1 cellular context compared by ENCODE assay signal in genomic region chr12:65651060-65651459, GRCh38.
TF ChIP-seq lines count a peak whose summit lies in the region.

No MANE protein-coding gene starts in this region.

TF ChIP-seq in HCT116, 20 proteins besides CTCF, POLR2A, EP300 and RAD21 (continued from another document):
- no peak for TF ChIP-seq CEBPB (IDR thresholded peaks at IDR 0.05; ENCODE audit: low read depth)
- TF ChIP-seq POLR2AphosphoS5 (IDR thresholded peaks at IDR 0.05; ENCODE audit: low read depth, low read length): no peak
- TF ChIP-seq ZFX (IDR thresholded peaks at IDR 0.05): no peak
- no peak for TF ChIP-seq JUND (IDR thresholded peaks at IDR 0.05)
- TF ChIP-seq, protein P1, sequence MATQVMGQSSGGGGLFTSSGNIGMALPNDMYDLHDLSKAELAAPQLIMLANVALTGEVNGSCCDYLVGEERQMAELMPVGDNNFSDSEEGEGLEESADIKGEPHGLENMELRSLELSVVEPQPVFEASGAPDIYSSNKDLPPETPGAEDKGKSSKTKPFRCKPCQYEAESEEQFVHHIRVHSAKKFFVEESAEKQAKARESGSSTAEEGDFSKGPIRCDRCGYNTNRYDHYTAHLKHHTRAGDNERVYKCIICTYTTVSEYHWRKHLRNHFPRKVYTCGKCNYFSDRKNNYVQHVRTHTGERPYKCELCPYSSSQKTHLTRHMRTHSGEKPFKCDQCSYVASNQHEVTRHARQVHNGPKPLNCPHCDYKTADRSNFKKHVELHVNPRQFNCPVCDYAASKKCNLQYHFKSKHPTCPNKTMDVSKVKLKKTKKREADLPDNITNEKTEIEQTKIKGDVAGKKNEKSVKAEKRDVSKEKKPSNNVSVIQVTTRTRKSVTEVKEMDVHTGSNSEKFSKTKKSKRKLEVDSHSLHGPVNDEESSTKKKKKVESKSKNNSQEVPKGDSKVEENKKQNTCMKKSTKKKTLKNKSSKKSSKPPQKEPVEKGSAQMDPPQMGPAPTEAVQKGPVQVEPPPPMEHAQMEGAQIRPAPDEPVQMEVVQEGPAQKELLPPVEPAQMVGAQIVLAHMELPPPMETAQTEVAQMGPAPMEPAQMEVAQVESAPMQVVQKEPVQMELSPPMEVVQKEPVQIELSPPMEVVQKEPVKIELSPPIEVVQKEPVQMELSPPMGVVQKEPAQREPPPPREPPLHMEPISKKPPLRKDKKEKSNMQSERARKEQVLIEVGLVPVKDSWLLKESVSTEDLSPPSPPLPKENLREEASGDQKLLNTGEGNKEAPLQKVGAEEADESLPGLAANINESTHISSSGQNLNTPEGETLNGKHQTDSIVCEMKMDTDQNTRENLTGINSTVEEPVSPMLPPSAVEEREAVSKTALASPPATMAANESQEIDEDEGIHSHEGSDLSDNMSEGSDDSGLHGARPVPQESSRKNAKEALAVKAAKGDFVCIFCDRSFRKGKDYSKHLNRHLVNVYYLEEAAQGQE (IDR thresholded peaks at IDR 0.05; ENCODE audit: low read depth): no peak
- no peak for TF ChIP-seq TCF7L2 (IDR thresholded peaks at IDR 0.05; ENCODE audit: borderline replicate concordance, extremely low read depth, insufficient read depth, insufficient read length)
